ENCODE assay signal across 1 cellular context in genomic region chr18:68735498-68736343, GRCh38.
TF ChIP-seq lines count a peak whose summit lies in the region.

No MANE protein-coding gene starts in this region.

TF ChIP-seq in K562, 482 proteins besides CTCF, POLR2A, EP300 and RAD21 (continued from another document):
- TF ChIP-seq RFX7 (CRISPR knock-in tag; IDR thresholded peaks at IDR 0.05) (no peak), FOXM1 (IDR thresholded peaks at IDR 0.05; ENCODE audit: low read depth) (no peak), FOXM1 (CRISPR knock-in tag; IDR thresholded peaks at IDR 0.05; ENCODE audit: low read depth) (no peak), NR2C1 (IDR thresholded peaks at IDR 0.05) (no peak), NR2C1 (tag; IDR thresholded peaks at IDR 0.05) (no peak), POLR2B (IDR thresholded peaks at IDR 0.05; ENCODE audit: low read depth, partially characterized antibody) (no peak), ZNF707 (CRISPR knock-in tag; conservative IDR thresholded peaks at IDR 0.05) (no peak), ESRRA (IDR thresholded peaks at IDR 0.05; ENCODE audit: borderline replicate concordance, low read depth) (no peak), TAF7 (tag; IDR thresholded peaks at IDR 0.05) (no peak), THRA (IDR thresholded peaks at IDR 0.05) (no peak), AFF1 (IDR thresholded peaks at IDR 0.05; ENCODE audit: low read depth in 1 of 2, partially characterized antibody in 2 of 2) (no peak)
